ENCODE assay signal across 15 cellular contexts in genomic region chr1:45172015-45172414, GRCh38. TPM values are rescaled to one million over a fixed set of nuclear protein-coding genes. Genes with fewer than 3 reads are reported as not detected.
DNase-seq lines count a peak whose midpoint lies in the region; ATAC-seq and TF ChIP-seq lines count a peak whose summit lies in the region.
"Had no signal": no experiment of that assay in that cellular context is flagged by ENCODE, and none has a peak within 500 bp of the region (broad histone marks: within the 10 kb centered on the region; RNA-seq: fewer than 3 reads in every experiment).

No MANE protein-coding gene starts in this region.

- no CpG with 5 or more reads among the region's 7 CpGs for WGBS in IMR-90 (ENCODE audit: extremely low coverage in 2 of 2, insufficient read length in 1 of 2), 2 experiments

- H4K5ac ChIP-seq in IMR-90 (ENCODE audit: low read depth, low read length): no peak overlapping the region

- H2BK120ac ChIP-seq in IMR-90 (ENCODE audit: low read depth, low read length): no peak overlapping the region

- H2BK15ac ChIP-seq in IMR-90 (ENCODE audit: low read depth, low read length): no peak overlapping the region

- H2AK9ac ChIP-seq in IMR-90 (replicated peaks; ENCODE audit: low read depth, low read length, poor library complexity): no peak overlapping the region

- no peaks in the 10 kb centered on the region; the same call in 1 of the 2 replicates for H3K27me3 ChIP-seq in IMR-90 (ENCODE audit: control insufficient read depth, insufficient read depth, low read length)
- H3K27me3 ChIP-seq in Panc1 (ENCODE audit: control insufficient read depth, insufficient read depth, low read length): no peaks in the 10 kb centered on the region

- H3K4me2 ChIP-seq in IMR-90 (ENCODE audit: low read depth, low read length): no peak overlapping the region
- H3K4me2 ChIP-seq: SK-N-SH had no signal

- H2AFZ ChIP-seq in IMR-90 (replicated peaks; ENCODE audit: low read length, poor library complexity): no peak overlapping the region

- no peak overlapping the region for H3K4ac ChIP-seq in IMR-90 (ENCODE audit: low read depth, low read length)

- no peak for TF ChIP-seq CTCF in IMR-90 (conservative IDR thresholded peaks at IDR 0.05; ENCODE audit: low read depth, low read length)
- no peak for TF ChIP-seq CTCF in Panc1 (IDR thresholded peaks at IDR 0.05)
- no peak for TF ChIP-seq CTCF in fibroblast of mammary gland (conservative IDR thresholded peaks at IDR 0.05; ENCODE audit: control insufficient read depth, insufficient read depth, low read depth, low read length)

- H3K27ac Mint-ChIP-seq in activated naive CD4-positive, alpha-beta T cell treated with anti-CD3 and anti-CD28 coated beads, Interleukin-2, amount 10 ng/mL, durations not matched to agents 7 days and 5 days: no peak overlapping the region
- H3K27ac Mint-ChIP-seq: activated T-helper 1 cell treated with anti-CD3 and anti-CD28 coated beads, Interleukin-12 subunit alpha, Interleukin-12 subunit beta, Interleukin-2, Interleukin-4 antibody, amounts not matched to agents 30 ng/mL and 10 ng/mL and 1 ng/mL, durations not matched to agents 14 hours and 24 hours and 36 hours; stimulated activated effector memory CD8-positive, alpha-beta T cell treated with anti-CD3 and anti-CD28 coated beads, Interleukin-12 subunit alpha, Interleukin-12 subunit beta, amount 100 ng/mL, for 72 hours had no signal

- no peak overlapping the region for H3K23ac ChIP-seq in IMR-90 (ENCODE audit: low read depth, low read length)

- H3K36me3 ChIP-seq in IMR-90 (ENCODE audit: control insufficient read depth, insufficient read depth, low read length): no peaks in the 10 kb centered on the region
- H3K36me3 ChIP-seq in Panc1 (ENCODE audit: control insufficient read depth, insufficient read depth, low read length): no peaks in the 10 kb centered on the region

- no peak for TF ChIP-seq RAD21 in IMR-90 (IDR thresholded peaks at IDR 0.05; ENCODE audit: low read length)

- no peak overlapping the region for H2BK5ac ChIP-seq in IMR-90 (ENCODE audit: low read depth, low read length, poor library complexity, severe bottlenecking)

- intact Hi-C loops in IMR-90 (cut with micrococcal nuclease) (no loop called here), Panc1 (cut with micrococcal nuclease; ENCODE audit: unreplicated experiment) (no loop called here)

- no peak overlapping the region for H4K8ac ChIP-seq in IMR-90 (ENCODE audit: low read depth in 2 of 2, low read length in 2 of 2)

- no peak overlapping the region for H3K56ac ChIP-seq in IMR-90 (ENCODE audit: extremely low read depth, insufficient read depth, low read length)

- CTCF ChIA-PET in IMR-90 (lab: Yijun Ruan, JAX): no interaction called here
- CTCF ChIA-PET in Panc1 (lab: Charles Lee): interaction anchor here (0.6 kb wide), 1 partner anchor 18 kb away, joined by 3 read pairs; no protein-coding TSS in a partner anchor
- CTCF ChIA-PET in activated naive CD4-positive, alpha-beta T cell treated with anti-CD3 and anti-CD28 coated beads, Interleukin-2, amount 10 ng/mL, durations not matched to agents 7 days and 5 days (lab: Charles Lee): interaction anchor here (1.5 kb wide), 1 partner anchor 9 kb away, joined by 3 read pairs; no protein-coding TSS in a partner anchor

- no peaks in the 10 kb centered on the region for H3K79me1 ChIP-seq in IMR-90 (ENCODE audit: low read depth in 1 of 2, low read length in 2 of 2)

- H3K9me3 ChIP-seq in IMR-90 (ENCODE audit: control insufficient read depth, insufficient read depth, low read length): no peaks in the 10 kb centered on the region
- H3K9me3 ChIP-seq in Panc1 (ENCODE audit: control insufficient read depth, insufficient read depth, low read depth, low read length): no peaks in the 10 kb centered on the region
- H3K9me3 ChIP-seq: SK-N-SH had no signal

- H2BK20ac ChIP-seq in IMR-90 (ENCODE audit: low read depth, low read length): no peak overlapping the region

- H3K18ac ChIP-seq in IMR-90 (ENCODE audit: low read depth, low read length): no peak overlapping the region

- ATAC-seq in IMR-90 (ENCODE audit: low read depth) (no peak), Panc1 (no peak), HG03159 (IDR thresholded peaks at IDR 0.05; ENCODE audit: unreplicated experiment) (no peak), HG03196 (IDR thresholded peaks at IDR 0.05; ENCODE audit: unreplicated experiment) (no peak)
- ATAC-seq: stimulated activated effector memory CD8-positive, alpha-beta T cell treated with anti-CD3 and anti-CD28 coated beads, Interleukin-12 subunit alpha, Interleukin-12 subunit beta, amount 100 ng/mL, for 72 hours had no signal

- no peak overlapping the region for H3K4me3 ChIP-seq in IMR-90 (ENCODE audit: insufficient read depth, low read depth, low read length)
- no peak overlapping the region for H3K4me3 ChIP-seq in Panc1 (ENCODE audit: low read depth in 2 of 2, low read length in 2 of 2)
- no peak overlapping the region for H3K4me3 ChIP-seq in fibroblast of mammary gland (ENCODE audit: control insufficient read depth, low read depth, low read length)

- dilution Hi-C loops in IMR-90 (cut with HindIII; ENCODE audit: low sequenced_read_pairs, unreplicated experiment): no loop called here

- H3K9me1 ChIP-seq in IMR-90 (ENCODE audit: insufficient read depth, low read length): no peaks in the 10 kb centered on the region

- POLR2A ChIA-PET in IMR-90 (lab: Charles Lee; ENCODE audit: unreplicated experiment) (no interaction called here), Panc1 (lab: Charles Lee) (no interaction called here)

- H3K4me3 Mint-ChIP-seq in activated naive CD4-positive, alpha-beta T cell treated with anti-CD3 and anti-CD28 coated beads, Interleukin-2, amount 10 ng/mL, durations not matched to agents 7 days and 5 days: no peak overlapping the region
- H3K4me3 Mint-ChIP-seq: activated T-helper 1 cell treated with anti-CD3 and anti-CD28 coated beads, Interleukin-12 subunit alpha, Interleukin-12 subunit beta, Interleukin-2, Interleukin-4 antibody, amounts not matched to agents 30 ng/mL and 10 ng/mL and 1 ng/mL, durations not matched to agents 14 hours and 24 hours and 36 hours; stimulated activated effector memory CD8-positive, alpha-beta T cell treated with anti-CD3 and anti-CD28 coated beads, Interleukin-12 subunit alpha, Interleukin-12 subunit beta, amount 100 ng/mL, for 72 hours had no signal

- no peaks in the 10 kb centered on the region for H3K27me3 Mint-ChIP-seq in activated naive CD4-positive, alpha-beta T cell treated with anti-CD3 and anti-CD28 coated beads, Interleukin-2, amount 10 ng/mL, durations not matched to agents 7 days and 5 days

- no peak for TF ChIP-seq POLR2A in IMR-90 (IDR thresholded peaks at IDR 0.05; ENCODE audit: low read depth, low read length)

- H3K36me3 Mint-ChIP-seq in activated naive CD4-positive, alpha-beta T cell treated with anti-CD3 and anti-CD28 coated beads, Interleukin-2, amount 10 ng/mL, durations not matched to agents 7 days and 5 days: no peaks in the 10 kb centered on the region
- H3K36me3 Mint-ChIP-seq: stimulated activated effector memory CD8-positive, alpha-beta T cell treated with anti-CD3 and anti-CD28 coated beads, Interleukin-12 subunit alpha, Interleukin-12 subunit beta, amount 100 ng/mL, for 72 hours had no signal

- H3K9ac ChIP-seq in IMR-90 (ENCODE audit: low read depth, low read length): no peak overlapping the region
- H3K9ac ChIP-seq: SK-N-SH had no signal

- BruUV-seq in IMR-90 (replicated peaks; lab: Mats Ljungman, UMichigan) (no TSS peak), Panc1 (replicated peaks; lab: Mats Ljungman, UMichigan) (no TSS peak)

- no peak overlapping the region for H3K14ac ChIP-seq in IMR-90 (replicated peaks; ENCODE audit: low read depth, low read length)

- DNase-seq in COLO668 (lab: John Stamatoyannopoulos, UW; ENCODE audit: unreplicated experiment) (peak; percentile 35), IMR-90 (no peak), Panc1 (ENCODE audit: low read depth, low spot score) (peak; percentile 5), fibroblast of mammary gland (ENCODE audit: low read depth) (peak; percentile 44), glomerular visceral epithelial cell (ENCODE audit: extremely low spot score) (no peak)
- DNase-seq in activated naive CD4-positive, alpha-beta T cell treated with anti-CD3 and anti-CD28 coated beads, Interleukin-2, amount 10 ng/mL, durations not matched to agents 7 days and 5 days: no peak
- DNase-seq: DMS79; erythroblast; Karpas-422; SK-N-SH; stimulated activated CD4-positive, alpha-beta T cell treated with anti-CD3 and anti-CD28 coated beads, Interleukin-1b, Interleukin-23, amount 100 ng/mL, for 48 hours had no signal

- in situ Hi-C loops in IMR-90 (cut with MboI; ENCODE audit: low sequenced_read_pairs) (no loop called here), Panc1 (cut with HindIII; ENCODE audit: low pct_unique_long_range_greater_than_20kb, low sequenced_read_pairs) (no loop called here)

- H3K27ac ChIP-seq in IMR-90 (ENCODE audit: insufficient read depth, low read length) (no peak overlapping the region), Panc1 (ENCODE audit: low read length) (no peak overlapping the region)

- H3K4me1 Mint-ChIP-seq in activated naive CD4-positive, alpha-beta T cell treated with anti-CD3 and anti-CD28 coated beads, Interleukin-2, amount 10 ng/mL, durations not matched to agents 7 days and 5 days: no peaks in the 10 kb centered on the region
- H3K4me1 Mint-ChIP-seq: stimulated activated effector memory CD8-positive, alpha-beta T cell treated with anti-CD3 and anti-CD28 coated beads, Interleukin-12 subunit alpha, Interleukin-12 subunit beta, amount 100 ng/mL, for 72 hours had no signal

- H3K9me3 Mint-ChIP-seq in activated naive CD4-positive, alpha-beta T cell treated with anti-CD3 and anti-CD28 coated beads, Interleukin-2, amount 10 ng/mL, durations not matched to agents 7 days and 5 days: no peaks in the 10 kb centered on the region
- H3K9me3 Mint-ChIP-seq: activated T-helper 1 cell treated with anti-CD3 and anti-CD28 coated beads, Interleukin-12 subunit alpha, Interleukin-12 subunit beta, Interleukin-2, Interleukin-4 antibody, amounts not matched to agents 30 ng/mL and 10 ng/mL and 1 ng/mL, durations not matched to agents 14 hours and 24 hours and 36 hours; stimulated activated effector memory CD8-positive, alpha-beta T cell treated with anti-CD3 and anti-CD28 coated beads, Interleukin-12 subunit alpha, Interleukin-12 subunit beta, amount 100 ng/mL, for 72 hours had no signal

- no peak overlapping the region for H4K91ac ChIP-seq in IMR-90 (ENCODE audit: insufficient read depth, low read depth, low read length)

- no peak overlapping the region for H2AK5ac ChIP-seq in IMR-90 (ENCODE audit: low read depth, low read length)

- no peaks in the 10 kb centered on the region for H4K20me1 ChIP-seq in IMR-90 (ENCODE audit: insufficient read depth, low read length)

- H3K4me1 ChIP-seq in IMR-90 (ENCODE audit: control insufficient read depth, insufficient read depth, low read length): no peaks in the 10 kb centered on the region
- H3K4me1 ChIP-seq in Panc1 (ENCODE audit: control insufficient read depth, insufficient read depth, low read length): peaks cover 14% of the 10 kb centered on the region

RNA-seq across cellular contexts. Expression of gene ZSWIM5, which starts 34.4 kb away (rescaled TPM):
- under 0.01 TPM in 2 replicates for total RNA-seq in IMR-90 (2012; rRNA removed)
- 0.03 TPM in 2 replicates for polyA plus RNA-seq in IMR-90 (2012; rRNA removed)
- polyA plus RNA-seq in IMR-90 (2012; cell fraction: cytosol; rRNA removed): 0.01 and 0.03 TPM in 2 replicates
- 0.07 and 0.18 TPM in 2 replicates for polyA plus RNA-seq in IMR-90 (2012; cell fraction: nucleus; rRNA removed; ENCODE audit: low replicate concordance)
- 7.9 TPM for total RNA-seq in Panc1 (2021; ENCODE audit: unreplicated experiment)
- 6.9 TPM for polyA plus RNA-seq in Panc1 (2012; ENCODE audit: insufficient read length)

Comparison
In these comparisons a context has a peak if more than half of its experiments do, and no peak if none do; other contexts are left out.
1. DNase-seq: peak in COLO668 (single experiment), Panc1 (single experiment) and fibroblast of mammary gland (single experiment); none in IMR-90 (single experiment), activated naive CD4-positive, alpha-beta T cell treated with anti-CD3 and anti-CD28 coated beads, Interleukin-2, amount 10 ng/mL, durations not matched to agents 7 days and 5 days (single experiment) and glomerular visceral epithelial cell (single experiment).